Comparison of ENCODE assay signal across 7 cellular contexts in genomic region chr5:88912743-88913142, GRCh38. TPM values are rescaled to one million over a fixed set of nuclear protein-coding genes. Genes with fewer than 3 reads are reported as not detected.
A peak's percentile ranks its signal among the peaks of the same experiment; 100 is the strongest.
DNase-seq lines count a peak whose midpoint lies in the region; ATAC-seq, FAIRE-seq and TF ChIP-seq lines count a peak whose summit lies in the region.
"Not testable (repeated sequence)": the region's sequence is repeated elsewhere in the genome, so short reads cannot be mapped to it uniquely, and the experiment has no call there.
"Had no signal": no experiment of that assay in that cellular context is flagged by ENCODE, and none has a peak within 500 bp of the region (broad histone marks: within the 10 kb centered on the region; RNA-seq: fewer than 3 reads in every experiment).

No MANE protein-coding gene starts in this region.

- not testable (repeated sequence) for TF ChIP-seq CTCF in A549 (IDR thresholded peaks at IDR 0.05)

- CTCF ChIA-PET in A549 (lab: Yijun Ruan, JAX), result not testable (repeated sequence)

- 36% methylated on average over 2 of the region's 2 CpGs for WGBS in A549 (ENCODE audit: missing lambda C conversion rate)

- TF ChIP-seq EP300 in A549 (IDR thresholded peaks at IDR 0.05), result not testable (repeated sequence)

- not testable (repeated sequence) for H3K9me3 Mint-ChIP-seq in memory B cell; stimulated activated naive B cell treated with anti-CD40 and anti-IgM and Interleukin-4, amounts not matched to agents 10 μg/mL and 1 μg/mL and 100 μg/mL, for 72 hours

- H3K4me2 ChIP-seq in A549, result not testable (repeated sequence)

- not testable (repeated sequence) for TF ChIP-seq POLR2A in A549 (IDR thresholded peaks at IDR 0.05; ENCODE audit: low read length); GM12891 (IDR thresholded peaks at IDR 0.05; ENCODE audit: low read depth, low read length); H54 (IDR thresholded peaks at IDR 0.05; ENCODE audit: low read depth, low read length)

- not testable (repeated sequence) for H3K36me3 Mint-ChIP-seq in memory B cell
- H3K36me3 Mint-ChIP-seq in stimulated activated naive B cell treated with anti-CD40 and anti-IgM and Interleukin-4, amounts not matched to agents 10 μg/mL and 1 μg/mL and 100 μg/mL, for 72 hours, result peaks cover 1 to 18% of the 10 kb centered on the region in 2 donors

- not testable (repeated sequence) for ATAC-seq in A549
- ATAC-seq in GM18868 (IDR thresholded peaks at IDR 0.05; ENCODE audit: unreplicated experiment) (peak; percentile 58), memory B cell (ENCODE audit: low read depth) (peak; percentile 37)
- peak; percentile 56 to 91 for ATAC-seq in stimulated activated naive B cell treated with anti-CD40 and anti-IgM and Interleukin-4, amounts not matched to agents 10 μg/mL and 1 μg/mL and 100 μg/mL, for 72 hours (replicated peaks)

- DNase-seq in A549 (ENCODE audit: low read depth in 1 of 2, low spot score in 1 of 2); GM12891 (ENCODE audit: insufficient read length, low spot score); H54 (ENCODE audit: insufficient read length, low spot score); memory B cell (ENCODE audit: low spot score in 2 of 2); stimulated activated naive B cell treated with anti-CD40 and anti-IgM and Interleukin-4, amounts not matched to agents 10 μg/mL and 1 μg/mL and 100 μg/mL, for 72 hours: not testable (repeated sequence)

- H3K27me3 Mint-ChIP-seq in memory B cell; stimulated activated naive B cell treated with anti-CD40 and anti-IgM and Interleukin-4, amounts not matched to agents 10 μg/mL and 1 μg/mL and 100 μg/mL, for 72 hours: not testable (repeated sequence)

- not testable (repeated sequence) for H3K27ac Mint-ChIP-seq in memory B cell; stimulated activated naive B cell treated with anti-CD40 and anti-IgM and Interleukin-4, amounts not matched to agents 10 μg/mL and 1 μg/mL and 100 μg/mL, for 72 hours

- POLR2A ChIA-PET in A549 (lab: Yijun Ruan, JAX), result not testable (repeated sequence)

- not testable (repeated sequence) for H3K4me1 Mint-ChIP-seq in memory B cell; stimulated activated naive B cell treated with anti-CD40 and anti-IgM and Interleukin-4, amounts not matched to agents 10 μg/mL and 1 μg/mL and 100 μg/mL, for 72 hours

- not testable (repeated sequence) for H3K4me3 ChIP-seq in A549

- FAIRE-seq in A549 (lab: Jason Lieb, UNC), result peak; percentile 88
- peak; percentile 96 for FAIRE-seq in GM12891 (lab: Jason Lieb, UNC)
- FAIRE-seq in H54 (lab: Jason Lieb, UNC), result peak; percentile 98

- TF ChIP-seq RAD21 in A549 (conservative IDR thresholded peaks at IDR 0.05 in 1 of 2, IDR thresholded peaks at IDR 0.05 in 1 of 2), result not testable (repeated sequence)

- H3K4me3 Mint-ChIP-seq in memory B cell; stimulated activated naive B cell treated with anti-CD40 and anti-IgM and Interleukin-4, amounts not matched to agents 10 μg/mL and 1 μg/mL and 100 μg/mL, for 72 hours: not testable (repeated sequence)

- not testable (repeated sequence) for H3K27ac ChIP-seq in A549

- not testable (repeated sequence) for H3K4me1 ChIP-seq in A549

- not testable (repeated sequence) for H3K9me3 ChIP-seq in A549

RNA-seq across cellular contexts. Expression of gene MEF2C, which starts 29.8 kb away (rescaled TPM):
- polyA plus RNA-seq in A549 (2011; rRNA removed), result 0.03 and 0.05 TPM in 2 replicates
- polyA plus RNA-seq in A549 (2012; cell fraction: cytosol; rRNA removed), result not detected in 2 replicates
- polyA plus RNA-seq in A549 (2012; cell fraction: nucleus; rRNA removed), result not detected in 2 replicates
- 0.06 to 0.12 TPM (median 0.10 TPM) in 3 replicates for polyA plus RNA-seq in A549 (2017; fragmentation: RNase III; extraction: RNeasy Plus Mini Kit Qiagen cat#74134 plus additional on column Dnase treatment)
- polyA minus RNA-seq in A549 (2011; rRNA and poly(A)+ RNA removed), result 0.05 and 0.12 TPM in 2 replicates
- 103 TPM for polyA plus RNA-seq in GM12891 (2012; ENCODE audit: low read depth, missing spikeins)
- polyA plus RNA-seq: CD8-positive, alpha-beta memory T cell had no signal
